ENCODE assay signal across 7 cellular contexts in genomic region chr16:84617068-84617630, GRCh38. TPM values are rescaled to one million over a fixed set of nuclear protein-coding genes. Genes with fewer than 3 reads are reported as not detected.
DNase-seq lines count a peak whose midpoint lies in the region; ATAC-seq and TF ChIP-seq lines count a peak whose summit lies in the region.

No MANE protein-coding gene starts in this region.

- no peaks in the 10 kb centered on the region for H3K27me3 Mint-ChIP-seq in chondrocyte (ENCODE audit: low read depth)

- peaks cover 51% of the 10 kb centered on the region for H3K4me1 Mint-ChIP-seq in chondrocyte (ENCODE audit: low read depth)

- H3K27me3 ChIP-seq in mesenchymal stem cell (ENCODE audit: control insufficient read depth in 1 of 2, insufficient read depth in 1 of 2, low read length in 2 of 2) (no peaks in the 10 kb centered on the region), tibial artery (no peaks in the 10 kb centered on the region)

- H3K18ac ChIP-seq in mesenchymal stem cell (ENCODE audit: low read depth in 1 of 2, low read length in 2 of 2): peak overlapping the region; percentile 78 to 85

- H3K36me3 ChIP-seq in mesenchymal stem cell (ENCODE audit: control insufficient read depth in 1 of 2, insufficient read depth in 2 of 2, low read depth in 1 of 2, low read length in 2 of 2) (peaks cover 17 to 20% of the 10 kb centered on the region in 2 experiments), tibial artery (no peaks in the 10 kb centered on the region)

- H3K4me3 Mint-ChIP-seq in chondrocyte (ENCODE audit: unreplicated experiment): peak overlapping the region; percentile 89

- peak overlapping the region; percentile 94 for H3K4me2 ChIP-seq in mesenchymal stem cell (ENCODE audit: low read length, poor library complexity, severe bottlenecking)

- peaks cover 7% of the 10 kb centered on the region for H3K79me1 ChIP-seq in mesenchymal stem cell (replicated peaks; ENCODE audit: low read length, poor library complexity, severe bottlenecking)

- peak overlapping the region; percentile 21 for H3K27ac ChIP-seq in mesenchymal stem cell (ENCODE audit: low read length, poor library complexity, severe bottlenecking)
- H3K27ac ChIP-seq in tibial artery: peak overlapping the region; percentile 49 to 69

- 3% methylated on average over 25 of the region's 30 CpGs for WGBS in mesenchymal stem cell

- intact Hi-C loops in tibial artery (cut with DNase I; ENCODE audit: low total_unique reads): no loop called here

- H2BK15ac ChIP-seq in mesenchymal stem cell (ENCODE audit: low read depth, poor library complexity, severe bottlenecking): no peak overlapping the region

- H3K4ac ChIP-seq in mesenchymal stem cell (ENCODE audit: low read depth in 1 of 2, low read length in 2 of 2): peak overlapping the region in 1 of 2 experiments; percentile 86

- H3K14ac ChIP-seq in mesenchymal stem cell (ENCODE audit: low read length in 2 of 2): peak overlapping the region in 1 of 2 experiments; percentile 35

- DNase-seq in chondrocyte (ENCODE audit: low spot score) (no peak), mesenchymal stem cell (peak; percentile 35), tibial artery (peak in 1 of 2 donors; percentile 35), ureter (ENCODE audit: low spot score) (no peak)

- no peak overlapping the region for H2BK12ac ChIP-seq in mesenchymal stem cell (ENCODE audit: low read length in 2 of 2)

- H4K91ac ChIP-seq in mesenchymal stem cell (ENCODE audit: low read length): peak overlapping the region; percentile 47

- H3K23ac ChIP-seq in mesenchymal stem cell (ENCODE audit: low read length in 2 of 2): peak overlapping the region; percentile 53 to 90

- no peak overlapping the region for H2BK120ac ChIP-seq in mesenchymal stem cell (ENCODE audit: low read depth, low read length)

- peak; percentile 23 for ATAC-seq in GM18861 (IDR thresholded peaks at IDR 0.05; ENCODE audit: unreplicated experiment)
- ATAC-seq in HG02852 (IDR thresholded peaks at IDR 0.05; ENCODE audit: unreplicated experiment): peak; percentile 31
- peak; percentile 29; the same call in 2 of the 3 replicates for ATAC-seq in SK-N-SH treated with all-trans-retinoic acid at 6 μM for 48 hours

- H3K4me1 ChIP-seq in mesenchymal stem cell (ENCODE audit: control insufficient read depth, insufficient read depth, low read depth, low read length) (peaks cover 32% of the 10 kb centered on the region), tibial artery (peaks cover 4 to 24% (median 20%) of the 10 kb centered on the region in 4 donors)

- no peak overlapping the region for H2AFZ ChIP-seq in mesenchymal stem cell (ENCODE audit: low read depth, low read length)

- H2AK5ac ChIP-seq in mesenchymal stem cell (ENCODE audit: low read length, severe bottlenecking): peak overlapping the region; percentile 24

- peak overlapping the region; percentile 83 for H3K9ac ChIP-seq in mesenchymal stem cell (ENCODE audit: low read length)

- H3K27ac Mint-ChIP-seq in chondrocyte (ENCODE audit: unreplicated experiment): peak overlapping the region; percentile 65

- H4K8ac ChIP-seq in mesenchymal stem cell (ENCODE audit: low read length): no peak overlapping the region

- peak overlapping the region; percentile 83 to 89 for H3K4me3 ChIP-seq in mesenchymal stem cell (ENCODE audit: insufficient read depth in 1 of 2, low read depth in 1 of 2, low read length in 2 of 2)
- H3K4me3 ChIP-seq in tibial artery: peak overlapping the region; percentile 59 to 80

- peak overlapping the region; percentile 74 for H2BK5ac ChIP-seq in mesenchymal stem cell (ENCODE audit: low read depth, low read length, poor library complexity, severe bottlenecking)

- no peak for TF ChIP-seq CTCF in chondrocyte (IDR thresholded peaks at IDR 0.05)
- no peak for TF ChIP-seq CTCF in tibial artery (IDR thresholded peaks at IDR 0.05)

- H3K9me3 ChIP-seq in mesenchymal stem cell (ENCODE audit: control insufficient read depth, low read length) (no peaks in the 10 kb centered on the region), tibial artery (no peaks in the 10 kb centered on the region)

- no peaks in the 10 kb centered on the region for H3K9me3 Mint-ChIP-seq in chondrocyte (ENCODE audit: low read depth)

- no peaks in the 10 kb centered on the region for H3K36me3 Mint-ChIP-seq in chondrocyte (ENCODE audit: low read depth)

TF ChIP-seq in SK-N-SH treated with all-trans-retinoic acid at 6 μM for 48 hours, 23 proteins besides CTCF, POLR2A, EP300 and RAD21:
- TF ChIP-seq ZNF565 (CRISPR knock-in tag; conservative IDR thresholded peaks at IDR 0.05; ENCODE audit: low read depth) (no peak), BACH2 (CRISPR knock-in tag; IDR thresholded peaks at IDR 0.05; ENCODE audit: borderline replicate concordance) (no peak), ARNTL (CRISPR knock-in tag; IDR thresholded peaks at IDR 0.05; ENCODE audit: borderline replicate concordance, low read depth) (no peak), PATZ1 (CRISPR knock-in tag; IDR thresholded peaks at IDR 0.05; ENCODE audit: borderline replicate concordance) (no peak), PPARA (CRISPR knock-in tag; IDR thresholded peaks at IDR 0.05; ENCODE audit: borderline replicate concordance) (no peak), OSR1 (CRISPR knock-in tag; IDR thresholded peaks at IDR 0.05) (no peak), TSHZ2 (CRISPR knock-in tag; IDR thresholded peaks at IDR 0.05) (no peak), CREB5 (CRISPR knock-in tag; IDR thresholded peaks at IDR 0.05; ENCODE audit: low read depth) (no peak), CSDC2 (CRISPR knock-in tag; IDR thresholded peaks at IDR 0.05) (no peak)

RNA-seq across cellular contexts. Expression of gene COTL1, which starts 0.7 kb away (rescaled TPM):
- total RNA-seq in chondrocyte: 27.4 to 57.6 TPM (median 52.8 TPM) in 3 replicates
- polyA plus RNA-seq in mesenchymal stem cell (2013, experiment 1 of 2): 264 TPM
- 251 TPM for polyA plus RNA-seq in mesenchymal stem cell (2013, experiment 2 of 2)
- 79.6 TPM for total RNA-seq in ureter

RNA-seq across cellular contexts. Expression of gene KLHL36, which starts 31.2 kb away (rescaled TPM):
- total RNA-seq in chondrocyte (40.2 to 43.8 TPM (median 42.4 TPM) in 3 replicates), ureter (55.9 TPM)
- 19.3 TPM for polyA plus RNA-seq in mesenchymal stem cell (2013, experiment 1 of 2)
- 18.4 TPM for polyA plus RNA-seq in mesenchymal stem cell (2013, experiment 2 of 2)
